In genomic region chr7:6254891-6255290, GRCh38 we compare ENCODE assay signal across 27 cellular contexts. TPM values are rescaled to one million over a fixed set of nuclear protein-coding genes. Genes with fewer than 3 reads are reported as not detected.
DNase-seq lines count a peak whose midpoint lies in the region; ATAC-seq, FAIRE-seq and TF ChIP-seq lines count a peak whose summit lies in the region.
"Had no signal": no experiment of that assay in that cellular context is flagged by ENCODE, and none has a peak within 500 bp of the region (broad histone marks: within the 10 kb centered on the region; RNA-seq: fewer than 3 reads in every experiment).

No MANE protein-coding gene starts in this region.

- H3K27me3 Mint-ChIP-seq in osteocyte (ENCODE audit: unreplicated experiment): no peaks in the 10 kb centered on the region
- H3K27me3 Mint-ChIP-seq: brain had no signal

- peaks cover 89% of the 10 kb centered on the region for H3K4me1 Mint-ChIP-seq in osteocyte (ENCODE audit: unreplicated experiment)

- DNase-seq in HepG2 (ENCODE audit: low spot score) (no peak), right lobe of liver (no peak), esophagus muscularis mucosa (ENCODE audit: extremely low spot score) (no peak), osteocyte (ENCODE audit: extremely low spot score, unreplicated experiment) (no peak), adrenal gland (no peak), NCI-H146 (lab: John Stamatoyannopoulos, UW) (no peak), NCI-H2107 (lab: John Stamatoyannopoulos, UW) (no peak)
- DNase-seq in activated CD4-positive, CD25-positive, alpha-beta regulatory T cell treated with anti-CD3 and anti-CD28 coated beads, Interleukin-2, amount 50 U/mL, for 72 hours: no peak
- DNase-seq: activated CD4-positive, alpha-beta T cell treated with anti-CD3 and anti-CD28 coated beads for 36 hours; activated CD8-positive, alpha-beta memory T cell treated with anti-CD3 and anti-CD28 coated beads, Interleukin-2, amount 10 ng/mL, durations not matched to agents 7 days and 5 days; Calu3; effector memory CD4-positive, alpha-beta T cell; H7; mucosa of descending colon; NCI-H1417; NCI-H510A; SIG-M5; stimulated activated CD4-positive, alpha-beta T cell treated with anti-CD3 and anti-CD28 coated beads, Interleukin-2, amount 100 ng/mL, for 48 hours; T-helper 1 cell had no signal

- H3K4me2 ChIP-seq in HepG2 (ENCODE audit: low read depth, low read length): 0 out of 2 replicates have a peak overlapping the region, but pooled peaks have one; percentile 64

- H3K9me3 ChIP-seq in HepG2 (ENCODE audit: low read length) (no peaks in the 10 kb centered on the region), right lobe of liver (no peaks in the 10 kb centered on the region), esophagus muscularis mucosa (no peaks in the 10 kb centered on the region), adrenal gland (replicated peaks in 1 of 3) (no peaks in the 10 kb centered on the region)
- H3K9me3 ChIP-seq: mucosa of descending colon had no signal

- TF ChIP-seq POLR2A in HepG2 (IDR thresholded peaks at IDR 0.05; ENCODE audit: insufficient read depth in 1 of 2, low read depth in 2 of 2, low read length in 2 of 2) (no peak), right lobe of liver (IDR thresholded peaks at IDR 0.05) (no peak), esophagus muscularis mucosa (IDR thresholded peaks at IDR 0.05; ENCODE audit: low read depth) (no peak), adrenal gland (IDR thresholded peaks at IDR 0.05) (no peak)

- H3K4me3 ChIP-seq in HepG2 (replicated peaks in 1 of 3; ENCODE audit: insufficient read depth in 1 of 3, low read depth in 2 of 3, low read length in 3 of 3) (no peak overlapping the region), right lobe of liver (no peak overlapping the region), esophagus muscularis mucosa (no peak overlapping the region), adrenal gland (no peak overlapping the region)
- H3K4me3 ChIP-seq: mucosa of descending colon had no signal

- intact Hi-C loops in HepG2 (cut with micrococcal nuclease; ENCODE audit: unreplicated experiment) (no loop called here), right lobe of liver (cut with DNase I) (no loop called here), esophagus muscularis mucosa (cut with DNase I) (no loop called here), adrenal gland (cut with DNase I) (no loop called here)

- POLR2A ChIA-PET in HepG2 (lab: Yijun Ruan, JAX): interaction anchor here (0.6 kb wide), 1 partner anchor 13 kb away, joined by 3 read pairs; no protein-coding TSS in a partner anchor

- H3K4me1 ChIP-seq in HepG2 (ENCODE audit: insufficient read depth, low read length): peaks cover 46% of the 10 kb centered on the region
- H3K4me1 ChIP-seq in right lobe of liver: peaks cover 0 to 10% (median 0%) of the 10 kb centered on the region in 4 donors
- peaks cover 62 to 85% (median 79%) of the 10 kb centered on the region in 4 donors for H3K4me1 ChIP-seq in esophagus muscularis mucosa
- H3K4me1 ChIP-seq in adrenal gland (replicated peaks in 1 of 2): peaks cover 0 to 28% of the 10 kb centered on the region in 2 donors

- peak overlapping the region; percentile 94 for H3K27ac Mint-ChIP-seq in osteocyte (ENCODE audit: unreplicated experiment)
- H3K27ac Mint-ChIP-seq: activated CD4-positive, alpha-beta T cell treated with anti-CD3 and anti-CD28 coated beads for 36 hours; activated CD8-positive, alpha-beta memory T cell treated with anti-CD3 and anti-CD28 coated beads, Interleukin-2, amount 10 ng/mL, durations not matched to agents 7 days and 5 days; activated naive CD8-positive, alpha-beta T cell; activated T-helper 1 cell treated with anti-CD3 and anti-CD28 coated beads, Interleukin-12 subunit alpha, Interleukin-12 subunit beta, Interleukin-2, Interleukin-4 antibody, amounts not matched to agents 30 ng/mL and 10 ng/mL and 1 ng/mL, durations not matched to agents 14 hours and 24 hours and 36 hours; stimulated activated naive CD8-positive, alpha-beta T cell treated with anti-CD3 and anti-CD28 coated beads, Interleukin-15, Interleukin-2, amounts not matched to agents 100 ng/mL and 50 ng/mL, for 24 hours had no signal

- no peaks in the 10 kb centered on the region for H3K79me2 ChIP-seq in HepG2 (ENCODE audit: insufficient read depth, low read length)

- no peak for TF ChIP-seq RAD21 in HepG2 (CRISPR knock-in tag; IDR thresholded peaks at IDR 0.05)

- H3K27me3 ChIP-seq in HepG2 (ENCODE audit: control insufficient read depth in 1 of 2, insufficient read depth in 2 of 2, low read length in 2 of 2) (peaks cover 1 to 8% of the 10 kb centered on the region in 2 experiments; a peak in 1 of 5 replicates), right lobe of liver (no peaks in the 10 kb centered on the region), esophagus muscularis mucosa (no peaks in the 10 kb centered on the region), adrenal gland (no peaks in the 10 kb centered on the region)

- peaks cover 5% of the 10 kb centered on the region; the same call in 1 of the 2 replicates for H4K20me1 ChIP-seq in HepG2 (ENCODE audit: insufficient read depth, low read length)

- no peak overlapping the region for H2AFZ ChIP-seq in HepG2 (ENCODE audit: low read length)

- CTCF ChIA-PET in HepG2 (lab: Yijun Ruan, JAX; ENCODE audit: low intra/inter-chr PET ratio, low total read pairs): no interaction called here

- ATAC-seq in HepG2 (no peak), right lobe of liver (no peak)
- ATAC-seq: activated CD4-positive, alpha-beta T cell treated with anti-CD3 and anti-CD28 coated beads for 36 hours; activated CD8-positive, alpha-beta memory T cell treated with anti-CD3 and anti-CD28 coated beads, Interleukin-2, amount 10 ng/mL, durations not matched to agents 7 days and 5 days; esophagus mucosa; mucosa of descending colon had no signal

- no TSS peak for BruUV-seq in HepG2 (replicated peaks; lab: Mats Ljungman, UMichigan)

- H3K36me3 ChIP-seq in HepG2 (replicated peaks in 1 of 2; ENCODE audit: control insufficient read depth in 1 of 2, insufficient read depth in 2 of 2, low read length in 2 of 2) (no peaks in the 10 kb centered on the region), right lobe of liver (no peaks in the 10 kb centered on the region), esophagus muscularis mucosa (no peaks in the 10 kb centered on the region), adrenal gland (replicated peaks in 1 of 2) (no peaks in the 10 kb centered on the region)

- H3K27ac ChIP-seq in HepG2 (ENCODE audit: extremely low read length, insufficient read depth, low read length) (no peak overlapping the region), right lobe of liver (no peak overlapping the region), esophagus muscularis mucosa (replicated peaks in 1 of 4) (peak overlapping the region in 3 of 4 donors; percentile 26 to 60 (median 54)), adrenal gland (peak overlapping the region in 1 of 5 donors; percentile 18)
- H3K27ac ChIP-seq: C4-2B had no signal

- H3K4me3 Mint-ChIP-seq in osteocyte (ENCODE audit: unreplicated experiment): no peak overlapping the region
- H3K4me3 Mint-ChIP-seq: activated CD4-positive, alpha-beta T cell treated with anti-CD3 and anti-CD28 coated beads for 36 hours; activated CD8-positive, alpha-beta memory T cell treated with anti-CD3 and anti-CD28 coated beads, Interleukin-2, amount 10 ng/mL, durations not matched to agents 7 days and 5 days; activated naive CD8-positive, alpha-beta T cell; activated T-helper 1 cell treated with anti-CD3 and anti-CD28 coated beads, Interleukin-12 subunit alpha, Interleukin-12 subunit beta, Interleukin-2, Interleukin-4 antibody, amounts not matched to agents 30 ng/mL and 10 ng/mL and 1 ng/mL, durations not matched to agents 14 hours and 24 hours and 36 hours; brain; neural crest cell; stimulated activated naive CD8-positive, alpha-beta T cell treated with anti-CD3 and anti-CD28 coated beads, Interleukin-15, Interleukin-2, amounts not matched to agents 100 ng/mL and 50 ng/mL, for 24 hours had no signal

- in situ Hi-C loops in HepG2 (cut with HindIII; ENCODE audit: extremely low pct_ligation_motif_present, low pct_unique_long_range_greater_than_20kb): no loop called here

- H3K9ac ChIP-seq in HepG2 (ENCODE audit: insufficient read depth, low read depth, low read length): no peak overlapping the region

- H3K36me3 Mint-ChIP-seq in osteocyte (ENCODE audit: unreplicated experiment): no peaks in the 10 kb centered on the region
- H3K36me3 Mint-ChIP-seq: activated CD8-positive, alpha-beta memory T cell treated with anti-CD3 and anti-CD28 coated beads, Interleukin-2, amount 10 ng/mL, durations not matched to agents 7 days and 5 days; activated naive CD8-positive, alpha-beta T cell; brain had no signal

- FAIRE-seq in HepG2 (lab: Jason Lieb, UNC): no peak
- FAIRE-seq: GM18507 had no signal

- TF ChIP-seq EP300 in HepG2 (IDR thresholded peaks at IDR 0.05; ENCODE audit: low read depth in 2 of 2, low read length in 2 of 2) (no peak), HepG2 (CRISPR knock-in tag; IDR thresholded peaks at IDR 0.05; ENCODE audit: borderline replicate concordance) (no peak), esophagus muscularis mucosa (IDR thresholded peaks at IDR 0.05) (no peak)

- TF ChIP-seq CTCF in HepG2 (CRISPR knock-in tag; IDR thresholded peaks at IDR 0.05) (no peak), right lobe of liver (IDR thresholded peaks at IDR 0.05) (no peak), esophagus muscularis mucosa (IDR thresholded peaks at IDR 0.05) (no peak), osteocyte (IDR thresholded peaks at IDR 0.05) (no peak), adrenal gland (IDR thresholded peaks at IDR 0.05) (no peak)

- WGBS in HepG2 (ENCODE audit: low lambda C conversion rate): 32% methylated on average over 3 of the region's 3 CpGs
- 58% methylated on average over 3 of the region's 3 CpGs for WGBS in right lobe of liver (ENCODE audit: insufficient coverage, low coverage, low lambda C conversion rate, missing lambda C conversion rate)
- WGBS in esophagus muscularis mucosa: 61% methylated on average over 3 of the region's 3 CpGs
- 43 to 60% (median 52%) methylated on average over 3 of the region's 3 CpGs for WGBS in adrenal gland, 4 donors

- H3K9me3 Mint-ChIP-seq in osteocyte (ENCODE audit: unreplicated experiment): no peaks in the 10 kb centered on the region
- H3K9me3 Mint-ChIP-seq: activated T-helper 1 cell treated with anti-CD3 and anti-CD28 coated beads, Interleukin-12 subunit alpha, Interleukin-12 subunit beta, Interleukin-2, Interleukin-4 antibody, amounts not matched to agents 30 ng/mL and 10 ng/mL and 1 ng/mL, durations not matched to agents 14 hours and 24 hours and 36 hours; brain; neural crest cell; stimulated activated naive CD8-positive, alpha-beta T cell treated with anti-CD3 and anti-CD28 coated beads, Interleukin-15, Interleukin-2, amounts not matched to agents 100 ng/mL and 50 ng/mL, for 24 hours had no signal

RNA-seq across cellular contexts. Expression of gene CYTH3, which starts 17.5 kb away (rescaled TPM):
- total RNA-seq in HepG2 (2016; rRNA removed; fragmentation: Illumina TruSeq; extraction: Trizol): 2.8 and 3.8 TPM in 2 replicates
- total RNA-seq in HepG2 (2016; cell fraction: cytosol; rRNA removed; fragmentation: Illumina TruSeq; extraction: Trizol; ENCODE audit: low read depth): 1.0 and 1.1 TPM in 2 replicates
- 2.4 and 2.8 TPM in 2 replicates for total RNA-seq in HepG2 (2016; cell fraction: insoluble cytoplasmic fraction; rRNA removed; fragmentation: Illumina TruSeq; extraction: Trizol)
- 1.7 and 2.4 TPM in 2 replicates for total RNA-seq in HepG2 (2016; cell fraction: membrane; rRNA removed; fragmentation: Illumina TruSeq; extraction: Trizol)
- total RNA-seq in HepG2 (2016; cell fraction: nucleus; rRNA removed; fragmentation: Illumina TruSeq; extraction: Trizol): 3.0 and 3.4 TPM in 2 replicates
- 3.1 and 4.6 TPM in 2 replicates for polyA plus RNA-seq in HepG2 (2011; rRNA removed)
- 2.6 and 4.2 TPM in 2 replicates for polyA plus RNA-seq in HepG2 (2011; cell fraction: cytosol; rRNA removed)
- 8.7 and 13.2 TPM in 2 replicates for polyA plus RNA-seq in HepG2 (2011; cell fraction: nucleus; rRNA removed)
- polyA plus RNA-seq in HepG2 (2012): 1.8 and 2.2 TPM in 2 replicates
- polyA plus RNA-seq in HepG2 (2016; cell fraction: cytosol; fragmentation: Illumina TruSeq; extraction: Trizol; ENCODE audit: low read depth): 0.34 and 0.46 TPM in 2 replicates
- 2.3 and 2.5 TPM in 2 replicates for polyA plus RNA-seq in HepG2 (2016; cell fraction: insoluble cytoplasmic fraction; fragmentation: Illumina TruSeq; extraction: Trizol; ENCODE audit: low read depth)
- polyA plus RNA-seq in HepG2 (2016; cell fraction: membrane; fragmentation: Illumina TruSeq; extraction: Trizol; ENCODE audit: low read depth): 1.4 and 1.8 TPM in 2 replicates
- polyA plus RNA-seq in HepG2 (2016; cell fraction: nucleus; fragmentation: Illumina TruSeq; extraction: Trizol; ENCODE audit: insufficient read depth, low read depth): 5.6 and 6.5 TPM in 2 replicates
- polyA minus RNA-seq in HepG2 (2011; rRNA and poly(A)+ RNA removed; ENCODE audit: low replicate concordance): 5.8 and 17.9 TPM in 2 replicates
- 1.9 and 2.3 TPM in 2 replicates for polyA minus RNA-seq in HepG2 (2011; cell fraction: cytosol; rRNA and poly(A)+ RNA removed)
- polyA minus RNA-seq in HepG2 (2011; cell fraction: nucleus; rRNA and poly(A)+ RNA removed): 2.4 and 3.0 TPM in 2 replicates
- 1 to 10 TPM; 2.7 to 6.6 (median 4.1) TPM for total RNA-seq in right lobe of liver
- total RNA-seq in esophagus muscularis mucosa: 10 to 100 TPM; 32.0 to 64.6 (median 50.2) TPM
- total RNA-seq in osteocyte: 63.9 and 66.6 TPM in 2 replicates
- total RNA-seq in adrenal gland: 10 to 100 TPM; 11.4 to 34.3 (median 18.7) TPM
- polyA plus RNA-seq in adrenal gland: 10 to 100 TPM in 1 of 3 donors, 1 to 10 TPM in 2; 7.9 to 12.9 (median 9.5) TPM

Comparison
In these comparisons a context has a peak if more than half of its experiments do, and no peak if none do; other contexts are left out.
1. H3K27ac ChIP-seq: peak in esophagus muscularis mucosa (3 of 4); none in HepG2 (single experiment) and right lobe of liver (0 of 3).